Comparison of ENCODE assay signal across 1 cellular context in the genomic region with DNA sequence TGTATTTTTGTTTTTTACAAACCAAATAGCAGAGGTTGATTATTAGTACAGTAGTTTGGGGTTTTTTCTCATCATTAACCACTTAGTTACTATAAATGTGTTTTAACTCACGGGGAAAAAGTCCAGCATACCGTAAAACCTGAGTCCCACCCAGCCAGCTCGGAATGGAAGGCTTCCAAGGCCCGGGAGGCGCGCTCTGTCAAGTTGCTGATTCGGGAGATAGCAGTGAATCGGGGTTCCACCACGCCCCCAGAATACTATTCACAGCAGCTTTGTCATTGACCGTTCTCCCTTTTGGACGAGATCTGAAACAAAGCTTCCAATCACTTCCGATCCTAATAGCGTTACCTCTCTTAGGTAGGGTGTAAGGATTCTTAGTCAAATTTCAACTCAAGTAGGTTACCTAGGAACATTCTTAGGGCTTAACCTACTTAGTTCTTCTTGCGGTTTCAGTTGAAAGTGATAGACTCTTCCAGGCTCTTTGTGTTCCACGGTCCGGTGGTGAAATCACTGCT.
TF ChIP-seq lines count a peak whose summit lies in the region.

No MANE protein-coding gene starts in this region.

TF ChIP-seq in K562, 482 proteins besides CTCF, POLR2A, EP300 and RAD21 (continued from another document):
- peak; percentile 45; the same call in 1 of the 2 replicates for TF ChIP-seq HMBOX1 (IDR thresholded peaks at IDR 0.05)
TF ChIP-seq in K562: peak in this region for 2.
